ENCODE assay signal across 16 cellular contexts in the genomic region with DNA sequence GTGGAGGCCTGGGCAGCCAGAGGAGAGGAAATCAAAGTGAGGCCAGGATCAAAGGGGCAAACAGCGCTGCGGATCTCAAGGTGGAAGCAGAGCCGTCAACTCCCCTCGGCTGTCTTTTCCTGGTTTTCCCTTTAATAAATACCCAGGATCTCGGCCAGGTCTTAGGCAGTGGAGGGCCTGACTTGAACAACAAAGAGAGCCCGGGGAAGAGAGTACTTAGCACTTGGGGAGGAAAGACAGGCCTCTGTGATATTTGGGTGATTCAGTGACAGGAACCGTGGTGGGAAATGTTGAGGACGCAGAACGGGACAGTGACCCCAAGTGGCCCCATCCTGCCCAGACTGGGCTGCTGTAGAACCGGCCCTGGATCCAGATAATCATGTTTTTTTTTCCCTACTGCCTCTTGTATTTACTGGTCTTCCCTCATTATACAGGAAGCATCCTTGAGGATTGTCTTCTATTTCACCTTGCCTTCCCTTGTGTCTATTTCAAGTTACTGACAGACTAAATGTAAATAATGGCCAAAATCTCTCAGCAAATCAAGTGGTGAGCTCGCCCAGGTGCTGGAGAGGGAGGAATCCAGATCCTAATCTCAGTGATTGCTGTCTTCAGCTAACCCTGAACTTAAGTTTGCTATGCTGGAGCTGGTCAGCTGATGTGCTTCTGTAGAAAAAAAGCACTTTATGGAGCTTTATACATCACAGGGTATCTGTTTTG. TPM values are rescaled to one million over a fixed set of nuclear protein-coding genes. Genes with fewer than 3 reads are reported as not detected.
"Had no signal": no experiment of that assay in that cellular context is flagged by ENCODE, and none has a peak within 500 bp of the region (broad histone marks: within the 10 kb centered on the region; RNA-seq: fewer than 3 reads in every experiment).

No MANE protein-coding gene starts in this region.

- H3K4me3 ChIP-seq: left lung, right atrium auricular region, tibial artery, vagina had no signal

- H3K4me1 Mint-ChIP-seq: stimulated activated effector memory CD8-positive, alpha-beta T cell treated with anti-CD3 and anti-CD28 coated beads, Interleukin-12 subunit alpha, Interleukin-12 subunit beta, amount 100 ng/mL, for 72 hours had no signal

- H3K27me3 ChIP-seq: right atrium auricular region, vagina had no signal

- DNase-seq: activated CD4-positive, alpha-beta memory T cell treated with anti-CD3 and anti-CD28 coated beads, Interleukin-2, amount 10 ng/mL, durations not matched to agents 7 days and 5 days; central memory CD4-positive, alpha-beta T cell; effector memory CD8-positive, alpha-beta T cell; islet precursor cell; left lung; mesenchymal stem cell; small intestine; tibial artery had no signal

- H3K36me3 ChIP-seq: left lung, right atrium auricular region, tibial artery, vagina had no signal

- H3K9me3 Mint-ChIP-seq: activated CD4-positive, alpha-beta memory T cell treated with anti-CD3 and anti-CD28 coated beads, Interleukin-2, amount 10 ng/mL, durations not matched to agents 7 days and 5 days; dendritic cell treated with granulocyte-macrophage colony-stimulating factor and Interleukin-4, amounts not matched to agents 40 ng/mL and 50 ng/mL, for 4 days; effector memory CD8-positive, alpha-beta T cell; neural crest cell; stimulated activated effector memory CD8-positive, alpha-beta T cell treated with anti-CD3 and anti-CD28 coated beads, Interleukin-12 subunit alpha, Interleukin-12 subunit beta, amount 100 ng/mL, for 72 hours had no signal

- H3K9me3 ChIP-seq: left lung, right atrium auricular region, tibial artery, vagina had no signal

- H3K4me3 Mint-ChIP-seq: activated CD4-positive, alpha-beta memory T cell treated with anti-CD3 and anti-CD28 coated beads, Interleukin-2, amount 10 ng/mL, durations not matched to agents 7 days and 5 days; dendritic cell treated with granulocyte-macrophage colony-stimulating factor and Interleukin-4, amounts not matched to agents 40 ng/mL and 50 ng/mL, for 4 days; effector memory CD8-positive, alpha-beta T cell; stimulated activated effector memory CD8-positive, alpha-beta T cell treated with anti-CD3 and anti-CD28 coated beads, Interleukin-12 subunit alpha, Interleukin-12 subunit beta, amount 100 ng/mL, for 72 hours had no signal

- H3K27ac Mint-ChIP-seq: activated CD4-positive, alpha-beta memory T cell treated with anti-CD3 and anti-CD28 coated beads, Interleukin-2, amount 10 ng/mL, durations not matched to agents 7 days and 5 days; dendritic cell treated with granulocyte-macrophage colony-stimulating factor and Interleukin-4, amounts not matched to agents 40 ng/mL and 50 ng/mL, for 4 days; effector memory CD8-positive, alpha-beta T cell; stimulated activated effector memory CD8-positive, alpha-beta T cell treated with anti-CD3 and anti-CD28 coated beads, Interleukin-12 subunit alpha, Interleukin-12 subunit beta, amount 100 ng/mL, for 72 hours had no signal

- FAIRE-seq: small intestine had no signal

- H3K4me1 ChIP-seq: vagina had no signal

- ATAC-seq: activated CD4-positive, CD25-positive, alpha-beta regulatory T cell treated with anti-CD3 and anti-CD28 coated beads, Interleukin-2, amount 50 U/mL, for 24 hours; effector memory CD8-positive, alpha-beta T cell; left lung; stimulated activated effector memory CD8-positive, alpha-beta T cell treated with anti-CD3 and anti-CD28 coated beads, Interleukin-12 subunit alpha, Interleukin-12 subunit beta, amount 100 ng/mL, for 72 hours had no signal

- H3K36me3 Mint-ChIP-seq: stimulated activated effector memory CD8-positive, alpha-beta T cell treated with anti-CD3 and anti-CD28 coated beads, Interleukin-12 subunit alpha, Interleukin-12 subunit beta, amount 100 ng/mL, for 72 hours had no signal

- H3K27ac ChIP-seq: left lung, right atrium auricular region, tibial artery, vagina had no signal

RNA-seq across cellular contexts. Expression of a gene that starts 2.8 kb away (rescaled TPM):
- total RNA-seq: activated CD4-positive, alpha-beta memory T cell treated with anti-CD3 and anti-CD28 coated beads, Interleukin-2, amount 10 ng/mL, durations not matched to agents 7 days and 5 days; right atrium auricular region; T-helper 2 cell treated with Interferon-gamma antibody and Interleukin-4, amounts not matched to agents 100 ng/mL and 5 ng/mL, for 36 hours; vagina had no signal
- polyA plus RNA-seq: esophagus had no signal
